8 cellular contexts compared by ENCODE assay signal in genomic region chr10:91551856-91552255, GRCh38.
DNase-seq lines count a peak whose midpoint lies in the region; ATAC-seq and TF ChIP-seq lines count a peak whose summit lies in the region.

No MANE protein-coding gene starts in this region.

- H3K9me3 Mint-ChIP-seq in nephron (no peaks in the 10 kb centered on the region), T-cell (no peaks in the 10 kb centered on the region)
- H3K9me3 Mint-ChIP-seq in activated T-helper 1 cell treated with anti-CD3 and anti-CD28 coated beads, Interleukin-12 subunit alpha, Interleukin-12 subunit beta, Interleukin-2, Interleukin-4 antibody, amounts not matched to agents 30 ng/mL and 10 ng/mL and 1 ng/mL, durations not matched to agents 14 hours and 24 hours and 36 hours: no peaks in the 10 kb centered on the region

- TF ChIP-seq EP300 in esophagus muscularis mucosa (IDR thresholded peaks at IDR 0.05): no peak

- H3K4me1 Mint-ChIP-seq in nephron (peaks cover 32% of the 10 kb centered on the region), T-cell (no peaks in the 10 kb centered on the region)
- no peaks in the 10 kb centered on the region for H3K4me1 Mint-ChIP-seq in activated T-helper 1 cell treated with anti-CD3 and anti-CD28 coated beads, Interleukin-12 subunit alpha, Interleukin-12 subunit beta, Interleukin-2, Interleukin-4 antibody, amounts not matched to agents 30 ng/mL and 10 ng/mL and 1 ng/mL, durations not matched to agents 14 hours and 24 hours and 36 hours (ENCODE audit: low read depth)

- TF ChIP-seq POLR2A in esophagus muscularis mucosa (IDR thresholded peaks at IDR 0.05; ENCODE audit: low read depth): no peak

- DNase-seq in G401 (ENCODE audit: low spot score) (peak; percentile 48), OCI-M2 (lab: John Stamatoyannopoulos, UW; ENCODE audit: unreplicated experiment) (peak; percentile 34), esophagus muscularis mucosa (ENCODE audit: extremely low spot score) (no peak), T-cell (no peak)
- DNase-seq in activated T-helper 1 cell treated with anti-CD3 and anti-CD28 coated beads, Interleukin-12 subunit alpha, Interleukin-12 subunit beta, Interleukin-2, Interleukin-4 antibody, amounts not matched to agents 30 ng/mL and 10 ng/mL and 1 ng/mL, durations not matched to agents 14 hours and 24 hours and 36 hours (ENCODE audit: low spot score): no peak

- WGBS in esophagus muscularis mucosa: 69% methylated on average over 8 of the region's 8 CpGs

- no peak for ATAC-seq in HG03469 (IDR thresholded peaks at IDR 0.05; ENCODE audit: unreplicated experiment)
- ATAC-seq in T-cell (replicated peaks in 1 of 4): no peak

- peaks cover 6 to 13% (median 12%) of the 10 kb centered on the region in 4 donors for H3K4me1 ChIP-seq in esophagus muscularis mucosa

- POLR2A ChIA-PET in T-cell (lab: Charles Lee): no interaction called here

- CTCF ChIA-PET in T-cell (lab: Charles Lee): interaction anchor here in 1 of 2 donors (0.5 kb wide), 1 partner anchor 50 kb away, joined by 4 read pairs; no protein-coding TSS in a partner anchor

- H3K27me3 ChIP-seq in esophagus muscularis mucosa: no peaks in the 10 kb centered on the region

- H3K27ac Mint-ChIP-seq in nephron (peak overlapping the region; percentile 11 to 91 (median 86)), T-cell (no peak overlapping the region)
- H3K27ac Mint-ChIP-seq in activated T-helper 1 cell treated with anti-CD3 and anti-CD28 coated beads, Interleukin-12 subunit alpha, Interleukin-12 subunit beta, Interleukin-2, Interleukin-4 antibody, amounts not matched to agents 30 ng/mL and 10 ng/mL and 1 ng/mL, durations not matched to agents 14 hours and 24 hours and 36 hours: no peak overlapping the region

- intact Hi-C loops in esophagus muscularis mucosa (cut with DNase I): loop anchor here (5.0 to 10.0 kb wide), 2 partner anchors 57 to 85 kb away; no protein-coding TSS in a partner anchor
- intact Hi-C loops in activated T-helper 1 cell treated with anti-CD3 and anti-CD28 coated beads, Interleukin-12 subunit alpha, Interleukin-12 subunit beta, Interleukin-2, Interleukin-4 antibody, amounts not matched to agents 30 ng/mL and 10 ng/mL and 1 ng/mL, durations not matched to agents 14 hours and 24 hours and 36 hours (cut with micrococcal nuclease): loop anchor here (1.0 kb wide), 2 partner anchors 163 to 254 kb away; no protein-coding TSS in a partner anchor

- in situ Hi-C loops in G401 (cut with HindIII; ENCODE audit: low sequenced_read_pairs): no loop called here

- no peaks in the 10 kb centered on the region for H3K36me3 Mint-ChIP-seq in nephron (ENCODE audit: low read depth)
- no peaks in the 10 kb centered on the region for H3K36me3 Mint-ChIP-seq in activated T-helper 1 cell treated with anti-CD3 and anti-CD28 coated beads, Interleukin-12 subunit alpha, Interleukin-12 subunit beta, Interleukin-2, Interleukin-4 antibody, amounts not matched to agents 30 ng/mL and 10 ng/mL and 1 ng/mL, durations not matched to agents 14 hours and 24 hours and 36 hours (ENCODE audit: low read depth)
- H3K36me3 Mint-ChIP-seq in T-cell: no peaks in the 10 kb centered on the region

- H3K27me3 Mint-ChIP-seq in nephron (ENCODE audit: low read depth): no peaks in the 10 kb centered on the region
- peaks cover 1% of the 10 kb centered on the region for H3K27me3 Mint-ChIP-seq in activated T-helper 1 cell treated with anti-CD3 and anti-CD28 coated beads, Interleukin-12 subunit alpha, Interleukin-12 subunit beta, Interleukin-2, Interleukin-4 antibody, amounts not matched to agents 30 ng/mL and 10 ng/mL and 1 ng/mL, durations not matched to agents 14 hours and 24 hours and 36 hours (ENCODE audit: insufficient read depth)
- H3K27me3 Mint-ChIP-seq in T-cell: peaks cover 7 to 12% of the 10 kb centered on the region in 2 donors

- TF ChIP-seq CTCF in 22Rv1 (IDR thresholded peaks at IDR 0.05): peak; percentile 58
- TF ChIP-seq CTCF in esophagus muscularis mucosa (IDR thresholded peaks at IDR 0.05): peak; percentile 47 to 48 (median 47)
- TF ChIP-seq CTCF in nephron (IDR thresholded peaks at IDR 0.05; ENCODE audit: unreplicated experiment in 3 of 3): peak; percentile 74 to 80 (median 75)

- H3K4me3 ChIP-seq in esophagus muscularis mucosa: peak overlapping the region in 1 of 4 donors; percentile 1

- H3K27ac ChIP-seq in 22Rv1 (no peak overlapping the region), esophagus muscularis mucosa (replicated peaks in 1 of 4) (no peak overlapping the region)

- no peaks in the 10 kb centered on the region for H3K36me3 ChIP-seq in esophagus muscularis mucosa

- H3K4me3 Mint-ChIP-seq in nephron: peak overlapping the region in 2 of 3 experiments; percentile 19 to 39
- H3K4me3 Mint-ChIP-seq in activated T-helper 1 cell treated with anti-CD3 and anti-CD28 coated beads, Interleukin-12 subunit alpha, Interleukin-12 subunit beta, Interleukin-2, Interleukin-4 antibody, amounts not matched to agents 30 ng/mL and 10 ng/mL and 1 ng/mL, durations not matched to agents 14 hours and 24 hours and 36 hours: no peak overlapping the region
- no peak overlapping the region for H3K4me3 Mint-ChIP-seq in T-cell

- no peaks in the 10 kb centered on the region for H3K9me3 ChIP-seq in esophagus muscularis mucosa

Comparison
In these comparisons a context has a peak if more than half of its experiments do, and no peak if none do; other contexts are left out.
1. DNase-seq: peak in G401 (single experiment) and OCI-M2 (single experiment); none in esophagus muscularis mucosa (single experiment), activated T-helper 1 cell treated with anti-CD3 and anti-CD28 coated beads, Interleukin-12 subunit alpha, Interleukin-12 subunit beta, Interleukin-2, Interleukin-4 antibody, amounts not matched to agents 30 ng/mL and 10 ng/mL and 1 ng/mL, durations not matched to agents 14 hours and 24 hours and 36 hours (single experiment) and T-cell (0 of 34).
2. H3K27ac Mint-ChIP-seq: peak in nephron (3 of 3); none in activated T-helper 1 cell treated with anti-CD3 and anti-CD28 coated beads, Interleukin-12 subunit alpha, Interleukin-12 subunit beta, Interleukin-2, Interleukin-4 antibody, amounts not matched to agents 30 ng/mL and 10 ng/mL and 1 ng/mL, durations not matched to agents 14 hours and 24 hours and 36 hours (single experiment) and T-cell (0 of 2).
3. H3K4me3 Mint-ChIP-seq: peak in nephron (2 of 3); none in activated T-helper 1 cell treated with anti-CD3 and anti-CD28 coated beads, Interleukin-12 subunit alpha, Interleukin-12 subunit beta, Interleukin-2, Interleukin-4 antibody, amounts not matched to agents 30 ng/mL and 10 ng/mL and 1 ng/mL, durations not matched to agents 14 hours and 24 hours and 36 hours (single experiment) and T-cell (0 of 3).
4. Peak in every context shown above with its lines, with median percentiles within 50 percentile points of each other: CTCF ChIP-seq.